In genomic region chr3:186997061-186998054, GRCh38 we compare ENCODE assay signal across 1 cellular context.
TF ChIP-seq lines count a peak whose summit lies in the region.

No MANE protein-coding gene starts in this region.

TF ChIP-seq in K562, 482 proteins besides CTCF, POLR2A, EP300 and RAD21 (continued from another document and continues in another):
- TF ChIP-seq ATF2 (CRISPR knock-in tag; IDR thresholded peaks at IDR 0.05): no peak
- no peak for TF ChIP-seq PTTG1 (tag; IDR thresholded peaks at IDR 0.05; ENCODE audit: low read depth)
- TF ChIP-seq MXD1 (CRISPR knock-in tag; IDR thresholded peaks at IDR 0.05; ENCODE audit: borderline replicate concordance, poor library complexity, severe bottlenecking): no peak
- no peak; the same call in 1 of the 2 replicates for TF ChIP-seq MYC (IDR thresholded peaks at IDR 0.05; ENCODE audit: low read depth, low read length)
- no peak for TF ChIP-seq MYC (CRISPR knock-in tag; IDR thresholded peaks at IDR 0.05; ENCODE audit: borderline replicate concordance, low read depth)
- TF ChIP-seq TFAM (CRISPR knock-in tag; conservative IDR thresholded peaks at IDR 0.05): no peak
- TF ChIP-seq BCLAF1 (IDR thresholded peaks at IDR 0.05; ENCODE audit: borderline replicate concordance in 1 of 2, control insufficient read depth in 1 of 2, low read depth in 2 of 2, low read length in 1 of 2): no peak
- TF ChIP-seq FOSL1 (tag; conservative IDR thresholded peaks at IDR 0.05): 0 out of 2 replicates have a peak, but pooled peaks have one; percentile 39
- TF ChIP-seq KLF16 (IDR thresholded peaks at IDR 0.05): peak; percentile 41; the same call in 1 of the 2 replicates
- TF ChIP-seq POLR2H (tag; IDR thresholded peaks at IDR 0.05; ENCODE audit: low read depth): no peak
- TF ChIP-seq ZNF134 (CRISPR knock-in tag; conservative IDR thresholded peaks at IDR 0.05): no peak
- TF ChIP-seq ZBTB33 (CRISPR knock-in tag; IDR thresholded peaks at IDR 0.05): no peak; the same call in 1 of the 2 replicates
- TF ChIP-seq NR2C2 (CRISPR knock-in tag; IDR thresholded peaks at IDR 0.05): peak; percentile 23; the same call in 1 of the 2 replicates
- peak; percentile 84 for TF ChIP-seq NR2C2 (tag; IDR thresholded peaks at IDR 0.05)
- peak; percentile 65; the same call in 1 of the 2 replicates for TF ChIP-seq SOX6 (IDR thresholded peaks at IDR 0.05)
- no peak for TF ChIP-seq CLOCK (CRISPR knock-in tag; IDR thresholded peaks at IDR 0.05; ENCODE audit: borderline replicate concordance)
- TF ChIP-seq SREBF2 (CRISPR knock-in tag; IDR thresholded peaks at IDR 0.05): no peak
- TF ChIP-seq ZBTB11 (CRISPR knock-in tag; IDR thresholded peaks at IDR 0.05): peak in 1 of 3 experiments; percentile 76; a peak in 2 of 6 replicates
- TF ChIP-seq NELFE (IDR thresholded peaks at IDR 0.05; ENCODE audit: insufficient read depth, insufficient read length): no peak
- TF ChIP-seq RB1 (IDR thresholded peaks at IDR 0.05; ENCODE audit: low read depth): peak; percentile 33; the same call in 1 of the 2 replicates
- TF ChIP-seq MBD1 (CRISPR knock-in tag; IDR thresholded peaks at IDR 0.05): no peak
- TF ChIP-seq POU5F1 (IDR thresholded peaks at IDR 0.05; ENCODE audit: borderline replicate concordance, low read depth, low read length, partially characterized antibody): no peak
- TF ChIP-seq ZFP1 (CRISPR knock-in tag; IDR thresholded peaks at IDR 0.05): no peak
- TF ChIP-seq E2F8 (IDR thresholded peaks at IDR 0.05; ENCODE audit: low read depth, partially characterized antibody): no peak
- no peak for TF ChIP-seq POLR2AphosphoS2 (IDR thresholded peaks at IDR 0.05; ENCODE audit: low read length)
- TF ChIP-seq KAT2B (IDR thresholded peaks at IDR 0.05; ENCODE audit: low read depth, low read length): no peak
- no peak; the same call in 1 of the 2 replicates for TF ChIP-seq C11orf30 (IDR thresholded peaks at IDR 0.05; ENCODE audit: low read depth)
- TF ChIP-seq GMEB1 (CRISPR knock-in tag; IDR thresholded peaks at IDR 0.05): no peak
- peak; percentile 63 for TF ChIP-seq ATF3 (IDR thresholded peaks at IDR 0.05)
- no peak for TF ChIP-seq ATF3 (CRISPR knock-in tag; conservative IDR thresholded peaks at IDR 0.05)
- no peak for TF ChIP-seq RHOXF2B (CRISPR knock-in tag; conservative IDR thresholded peaks at IDR 0.05)
- no peak for TF ChIP-seq HDAC8 (tag; IDR thresholded peaks at IDR 0.05)
- TF ChIP-seq ZNF165 (CRISPR knock-in tag; IDR thresholded peaks at IDR 0.05; ENCODE audit: borderline replicate concordance): no peak
- no peak for TF ChIP-seq CEBPG (CRISPR knock-in tag; IDR thresholded peaks at IDR 0.05)
- no peak for TF ChIP-seq CEBPG (tag; conservative IDR thresholded peaks at IDR 0.05 in 1 of 2, IDR thresholded peaks at IDR 0.05 in 1 of 2)
- TF ChIP-seq TRIM24 (IDR thresholded peaks at IDR 0.05): peak; percentile 69 to 83; a peak in 3 of 4 replicates
- peak; percentile 96 for TF ChIP-seq HMBOX1 (IDR thresholded peaks at IDR 0.05)
- TF ChIP-seq DIDO1 (tag; IDR thresholded peaks at IDR 0.05; ENCODE audit: low read depth): no peak
